In genomic region chr21:44486302-44486701, GRCh38 we compare ENCODE assay signal across 18 cellular contexts. TPM values are rescaled to one million over a fixed set of nuclear protein-coding genes. Genes with fewer than 3 reads are reported as not detected.
DNase-seq lines count a peak whose midpoint lies in the region; ATAC-seq and TF ChIP-seq lines count a peak whose summit lies in the region.
"Had no signal": no experiment of that assay in that cellular context is flagged by ENCODE, and none has a peak within 500 bp of the region (broad histone marks: within the 10 kb centered on the region; RNA-seq: fewer than 3 reads in every experiment).

No MANE protein-coding gene starts in this region.

- no peak for TF ChIP-seq RAD21 in SK-N-SH (IDR thresholded peaks at IDR 0.05; ENCODE audit: low read length)

- H3K9me2 ChIP-seq in SK-N-SH: no peaks in the 10 kb centered on the region

- no peak for TF ChIP-seq EP300 in SK-N-SH (IDR thresholded peaks at IDR 0.05; ENCODE audit: borderline replicate concordance in 1 of 2, low read depth in 1 of 2, low read length in 1 of 2)

- H3K9me3 ChIP-seq in SK-N-SH: no peaks in the 10 kb centered on the region
- H3K9me3 ChIP-seq in iPS-18a (ENCODE audit: control insufficient read depth, low read depth, low read length): no peaks in the 10 kb centered on the region
- H3K9me3 ChIP-seq in ascending aorta: no peaks in the 10 kb centered on the region

- CTCF ChIA-PET in activated CD4-positive, alpha-beta T cell treated with anti-CD3 and anti-CD28 coated beads for 36 hours (lab: Charles Lee): no interaction called here
- CTCF ChIA-PET in SK-N-SH (lab: Yijun Ruan, JAX): interaction anchor here (1.7 kb wide), 1 partner anchor 8 kb away, joined by 5 read pairs; no protein-coding TSS in a partner anchor

- H3K4me1 ChIP-seq in SK-N-SH (ENCODE audit: control insufficient read depth in 1 of 2, insufficient read depth in 2 of 2, low read depth in 1 of 2, low read length in 1 of 2): no peaks in the 10 kb centered on the region
- H3K4me1 ChIP-seq in iPS-18a (ENCODE audit: control insufficient read depth, low read depth, low read length): peaks cover 7% of the 10 kb centered on the region
- no peaks in the 10 kb centered on the region for H3K4me1 ChIP-seq in ascending aorta

- H3K27ac ChIP-seq in SK-N-SH (ENCODE audit: low read depth in 2 of 2, low read length in 1 of 2) (peak overlapping the region in 1 of 2 experiments; percentile 40; a peak in 1 of 4 replicates), iPS-18a (ENCODE audit: low read length) (no peak overlapping the region), ascending aorta (no peak overlapping the region)

- 0 out of 2 replicates have a peak overlapping the region, but pooled peaks have one; percentile 81 for H2AFZ ChIP-seq in SK-N-SH (ENCODE audit: low read depth)

- no peaks in the 10 kb centered on the region for H4K20me1 ChIP-seq in SK-N-SH (ENCODE audit: insufficient read depth)

- H3K79me2 ChIP-seq in SK-N-SH (ENCODE audit: insufficient read depth): peaks cover 6% of the 10 kb centered on the region; the same call in 1 of the 2 replicates

- POLR2A ChIA-PET in activated CD4-positive, alpha-beta T cell treated with anti-CD3 and anti-CD28 coated beads for 36 hours (lab: Charles Lee): interaction anchor here (0.6 kb wide), 1 partner anchor 502 kb away, joined by 3 read pairs; no protein-coding TSS in a partner anchor
- POLR2A ChIA-PET in SK-N-SH (lab: Yijun Ruan, JAX): no interaction called here

- intact Hi-C loops in activated CD4-positive, alpha-beta T cell treated with anti-CD3 and anti-CD28 coated beads for 36 hours (cut with DNase I, micrococcal nuclease): loop anchor here in 1 of 2 experiments (5.0 kb wide), 2 partner anchors 184 to 474 kb away; partner anchors contain the start of genes PFKL and TRAPPC10
- intact Hi-C loops in sciatic nerve (cut with DNase I): loop anchor here (10.0 kb wide), 1 partner anchor 132 kb away; the partner anchor contains the start of gene TRPM2
- intact Hi-C loops in ascending aorta (cut with DNase I): no loop called here

- H3K9ac ChIP-seq in SK-N-SH: peak overlapping the region; percentile 65; the same call in 1 of the 2 replicates
- H3K9ac ChIP-seq in iPS-18a (ENCODE audit: low read length): peak overlapping the region; percentile 45

- H3K4me2 ChIP-seq in SK-N-SH: peak overlapping the region; percentile 82

- H3K4me3 ChIP-seq in SK-N-SH (ENCODE audit: low read depth in 2 of 2, low read length in 1 of 2) (peak overlapping the region; percentile 52 to 65), iPS-18a (ENCODE audit: low read length) (peak overlapping the region; percentile 74), ascending aorta (peak overlapping the region in 1 of 2 donors; percentile 58)

- H3K36me3 Mint-ChIP-seq in activated CD4-positive, alpha-beta T cell treated with anti-CD3 and anti-CD28 coated beads for 36 hours (ENCODE audit: low read depth): no peaks in the 10 kb centered on the region

- 47% methylated on average over 6 of the region's 16 CpGs for WGBS in SK-N-SH (ENCODE audit: low lambda C conversion rate)

- no peaks in the 10 kb centered on the region for H3K36me3 ChIP-seq in SK-N-SH (replicated peaks in 1 of 2; ENCODE audit: control insufficient read depth in 1 of 2, insufficient read depth in 2 of 2, low read length in 1 of 2)
- H3K36me3 ChIP-seq in iPS-18a (ENCODE audit: control insufficient read depth, low read depth, low read length): peaks cover 3% of the 10 kb centered on the region
- no peaks in the 10 kb centered on the region for H3K36me3 ChIP-seq in ascending aorta

- H3K9me3 Mint-ChIP-seq in activated CD4-positive, alpha-beta T cell treated with anti-CD3 and anti-CD28 coated beads for 36 hours (ENCODE audit: low read depth): no peaks in the 10 kb centered on the region

- peaks cover 5% of the 10 kb centered on the region for H3K4me1 Mint-ChIP-seq in activated CD4-positive, alpha-beta T cell treated with anti-CD3 and anti-CD28 coated beads for 36 hours

- ATAC-seq in activated CD4-positive, alpha-beta T cell treated with anti-CD3 and anti-CD28 coated beads for 36 hours: no peak
- peak; percentile 21 for ATAC-seq in sciatic nerve
- ATAC-seq in GM19397 (IDR thresholded peaks at IDR 0.05; ENCODE audit: unreplicated experiment): no peak
- ATAC-seq in HG02852 (IDR thresholded peaks at IDR 0.05; ENCODE audit: unreplicated experiment): no peak

- no peak for DNase-seq in activated CD4-positive, alpha-beta T cell treated with anti-CD3 and anti-CD28 coated beads for 36 hours
- no peak for DNase-seq in activated CD4-positive, alpha-beta T cell treated with anti-CD3 and anti-CD28 coated beads for 1 hour
- DNase-seq in SK-N-SH: no peak
- no peak for DNase-seq in sciatic nerve (ENCODE audit: low spot score)
- no peak for DNase-seq in ascending aorta (ENCODE audit: low spot score in 2 of 2)
- DNase-seq: activated CD8-positive, alpha-beta memory T cell treated with anti-CD3 and anti-CD28 coated beads, Interleukin-2, amount 50 U/mL, for 4 hours; cerebellar nuclear complex; foreskin melanocyte; GF-D8; NCI-H1930 had no signal

- TF ChIP-seq CTCF in SK-N-SH (IDR thresholded peaks at IDR 0.05): no peak
- no peak for TF ChIP-seq CTCF in ascending aorta (IDR thresholded peaks at IDR 0.05)

- H3K27ac Mint-ChIP-seq in activated CD4-positive, alpha-beta T cell treated with anti-CD3 and anti-CD28 coated beads for 36 hours: no peak overlapping the region

- H3K27me3 ChIP-seq in SK-N-SH (ENCODE audit: insufficient read depth) (peaks cover 9% of the 10 kb centered on the region; the same call in 1 of the 2 replicates), iPS-18a (ENCODE audit: control insufficient read depth, insufficient read depth, low read length) (no peaks in the 10 kb centered on the region), ascending aorta (no peaks in the 10 kb centered on the region)

- H3F3A ChIP-seq in SK-N-SH (replicated peaks; ENCODE audit: insufficient read depth): no peaks in the 10 kb centered on the region

- peak overlapping the region; percentile 62 for H3K4me3 Mint-ChIP-seq in activated CD4-positive, alpha-beta T cell treated with anti-CD3 and anti-CD28 coated beads for 36 hours

- H3K27me3 Mint-ChIP-seq in activated CD4-positive, alpha-beta T cell treated with anti-CD3 and anti-CD28 coated beads for 36 hours: no peaks in the 10 kb centered on the region

TF ChIP-seq in SK-N-SH, 30 proteins besides CTCF, POLR2A, EP300 and RAD21 (continues in another document):
- TF ChIP-seq NFIC (IDR thresholded peaks at IDR 0.05; ENCODE audit: borderline replicate concordance) (no peak), RFX5 (IDR thresholded peaks at IDR 0.05; ENCODE audit: low read length) (no peak), TEAD4 (IDR thresholded peaks at IDR 0.05; ENCODE audit: borderline replicate concordance, insufficient read depth) (no peak), TAF1 (IDR thresholded peaks at IDR 0.05; ENCODE audit: borderline replicate concordance, low read depth, low read length) (no peak), FOSL2 (IDR thresholded peaks at IDR 0.05; ENCODE audit: borderline replicate concordance, low read depth) (no peak), USF1 (IDR thresholded peaks at IDR 0.05; ENCODE audit: borderline replicate concordance, low read depth) (no peak), GABPA (IDR thresholded peaks at IDR 0.05; ENCODE audit: low read depth) (no peak), ELF1 (IDR thresholded peaks at IDR 0.05) (no peak), FOXM1 (IDR thresholded peaks at IDR 0.05; ENCODE audit: low read depth) (no peak), FOXJ3 (CRISPR knock-in tag; IDR thresholded peaks at IDR 0.05) (no peak)
- TF ChIP-seq, protein P1, sequence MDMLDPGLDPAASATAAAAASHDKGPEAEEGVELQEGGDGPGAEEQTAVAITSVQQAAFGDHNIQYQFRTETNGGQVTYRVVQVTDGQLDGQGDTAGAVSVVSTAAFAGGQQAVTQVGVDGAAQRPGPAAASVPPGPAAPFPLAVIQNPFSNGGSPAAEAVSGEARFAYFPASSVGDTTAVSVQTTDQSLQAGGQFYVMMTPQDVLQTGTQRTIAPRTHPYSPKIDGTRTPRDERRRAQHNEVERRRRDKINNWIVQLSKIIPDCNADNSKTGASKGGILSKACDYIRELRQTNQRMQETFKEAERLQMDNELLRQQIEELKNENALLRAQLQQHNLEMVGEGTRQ (IDR thresholded peaks at IDR 0.05; ENCODE audit: borderline replicate concordance, low read depth, low read length): no peak
- TF ChIP-seq, protein P2, sequence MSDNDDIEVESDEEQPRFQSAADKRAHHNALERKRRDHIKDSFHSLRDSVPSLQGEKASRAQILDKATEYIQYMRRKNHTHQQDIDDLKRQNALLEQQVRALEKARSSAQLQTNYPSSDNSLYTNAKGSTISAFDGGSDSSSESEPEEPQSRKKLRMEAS (IDR thresholded peaks at IDR 0.05; ENCODE audit: low read depth): no peak

RNA-seq across cellular contexts. Expression of gene LRRC3, which starts 31.0 kb away (rescaled TPM):
- 1 to 10 TPM; 2.7 to 2.9 TPM for total RNA-seq in activated CD4-positive, alpha-beta T cell treated with anti-CD3 and anti-CD28 coated beads for 36 hours
- polyA plus RNA-seq in SK-N-SH (2012; rRNA removed): 1.9 and 2.3 TPM in 2 replicates
- polyA plus RNA-seq in SK-N-SH (2012; cell fraction: cytosol; rRNA removed): 0.91 and 1.5 TPM in 2 replicates
- 1.5 and 1.9 TPM in 2 replicates for polyA plus RNA-seq in SK-N-SH (2012; cell fraction: nucleus; rRNA removed)
- total RNA-seq in sciatic nerve (6.8 TPM), ascending aorta (2.2 TPM)

RNA-seq across cellular contexts. Expression of gene KRTAP10-1, which starts 53.7 kb away (rescaled TPM):
- total RNA-seq in activated CD4-positive, alpha-beta T cell treated with anti-CD3 and anti-CD28 coated beads for 36 hours: not detected
- polyA plus RNA-seq in SK-N-SH (2012; rRNA removed): not detected in 2 replicates
- polyA plus RNA-seq in SK-N-SH (2012; cell fraction: cytosol; rRNA removed): not detected in 2 replicates
- not detected in 2 replicates for polyA plus RNA-seq in SK-N-SH (2012; cell fraction: nucleus; rRNA removed)
- not detected for total RNA-seq in sciatic nerve
- not detected for total RNA-seq in ascending aorta
- total RNA-seq: posterior vena cava; subcutaneous adipose tissue; T-helper 1 cell treated with Interleukin-12 subunit alpha and Interleukin-12 subunit beta and Interleukin-4 antibody, amounts not matched to agents 30 ng/mL and 1 ng/mL, for 36 hours had no signal
- polyA plus RNA-seq: adipose tissue, keratinocyte had no signal
